8 cellular contexts compared by ENCODE assay signal in the genomic region with DNA sequence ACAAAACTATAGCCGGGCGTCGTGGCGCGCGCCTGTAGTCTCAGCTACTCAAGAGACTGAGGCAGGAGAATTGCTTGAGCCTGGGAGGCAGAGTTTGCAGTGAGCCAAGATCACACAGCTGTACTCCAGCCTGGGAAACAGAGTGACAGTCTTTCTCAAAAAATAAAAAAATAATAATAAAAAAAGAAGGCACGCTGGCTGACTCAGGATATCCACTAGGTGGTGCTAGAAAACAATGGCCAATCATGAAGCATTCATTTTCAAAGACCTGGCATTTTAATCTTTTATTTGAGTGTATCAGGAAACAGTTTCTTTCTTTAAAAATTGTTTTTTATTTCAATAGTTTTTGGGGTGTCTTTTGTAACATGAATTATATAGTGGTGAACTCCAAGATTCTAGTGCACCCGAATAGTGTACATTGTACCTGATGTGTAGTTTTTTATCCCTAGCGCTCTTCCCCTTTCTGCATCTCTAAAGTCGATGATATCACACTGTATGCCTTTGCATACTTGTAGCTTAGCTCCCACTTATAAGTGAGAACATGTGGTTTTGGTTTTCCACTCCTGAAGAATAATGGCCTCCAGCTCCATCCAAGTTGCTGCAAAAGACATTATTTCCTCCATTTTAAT.
DNase-seq lines count a peak whose midpoint lies in the region; ATAC-seq and TF ChIP-seq lines count a peak whose summit lies in the region.

No MANE protein-coding gene starts in this region.

- no peak for TF ChIP-seq POLR2A in spleen (IDR thresholded peaks at IDR 0.05)

- H3K27me3 ChIP-seq in spleen (replicated peaks in 1 of 7), result no peaks in the 10 kb centered on the region

- H3K27ac ChIP-seq in spleen, result no peak overlapping the region

- peak; percentile 51; the same call in 1 of the 2 replicates for TF ChIP-seq CTCF in GM12875 (IDR thresholded peaks at IDR 0.05; ENCODE audit: borderline replicate concordance, insufficient read depth, low read depth, low read length)
- TF ChIP-seq CTCF in fibroblast of pulmonary artery (IDR thresholded peaks at IDR 0.05; ENCODE audit: low read length, missing control alignments), result peak; percentile 82
- peak in 9 of 11 experiments; percentile 5 to 65 (median 60) for TF ChIP-seq CTCF in spleen (IDR thresholded peaks at IDR 0.05 in 8 of 11, conservative IDR thresholded peaks at IDR 0.05 in 3 of 11)

- WGBS in spleen, 5 donors, result 76 to 86% (median 78%) methylated on average over 9 to 10 of the region's 10 CpGs

- DNase-seq in AG08396 (ENCODE audit: low spot score) (peak; percentile 61), RKO (ENCODE audit: low spot score) (peak; percentile 63), fibroblast of pulmonary artery (ENCODE audit: low read depth) (peak; percentile 53), spleen (no peak), globus pallidus (ENCODE audit: low spot score) (no peak), NCI-H446 treated with DMSO at 0.1 percent for 48 hours (lab: John Stamatoyannopoulos, UW) (no peak)

- no peak for ATAC-seq in GM21529 (IDR thresholded peaks at IDR 0.05; ENCODE audit: unreplicated experiment)

- no peaks in the 10 kb centered on the region for H3K9me3 ChIP-seq in spleen

- no peak overlapping the region for H3K4me3 ChIP-seq in GM12875 (ENCODE audit: low read depth, low read length)
- H3K4me3 ChIP-seq in fibroblast of pulmonary artery (replicated peaks; ENCODE audit: low read depth, low read length), result no peak overlapping the region
- no peak overlapping the region for H3K4me3 ChIP-seq in spleen

- intact Hi-C loops in spleen (cut with DNase I; ENCODE audit: low total_unique reads), result no loop called here

- H3K36me3 ChIP-seq in spleen, result no peaks in the 10 kb centered on the region

- H3K4me1 ChIP-seq in spleen, result no peaks in the 10 kb centered on the region

Comparison
In these comparisons a context has a peak if more than half of its experiments do, and no peak if none do; other contexts are left out.
1. DNase-seq: peak in AG08396 (single experiment), RKO (single experiment) and fibroblast of pulmonary artery (single experiment); none in spleen (single experiment), globus pallidus (single experiment) and NCI-H446 treated with DMSO at 0.1 percent for 48 hours (single experiment).
2. Peak in every context shown above with its lines, with median percentiles within 50 percentile points of each other: CTCF ChIP-seq.